9 cellular contexts compared by ENCODE assay signal in the genomic region with DNA sequence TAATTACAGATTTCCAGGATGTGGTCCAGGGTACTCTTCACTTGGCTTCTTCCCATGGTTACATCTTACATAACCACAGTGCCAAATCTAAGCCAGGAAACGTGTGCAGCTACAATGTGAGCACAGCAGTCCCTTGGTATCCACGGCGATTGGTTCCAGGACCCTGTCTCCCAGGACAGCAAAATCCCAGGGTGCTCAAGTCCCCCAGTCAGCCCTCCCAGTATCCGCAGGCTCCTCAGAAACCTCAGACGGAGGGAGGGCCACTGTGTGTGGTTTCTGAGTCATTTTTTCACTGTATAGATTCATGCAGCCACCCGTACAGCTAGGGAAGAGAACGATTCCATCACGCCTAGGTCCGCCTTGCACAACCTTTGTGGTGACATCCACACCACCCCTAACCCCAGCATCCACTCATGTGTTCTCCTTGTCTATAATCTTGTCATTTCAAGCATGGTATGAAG. TPM values are rescaled to one million over a fixed set of nuclear protein-coding genes. Genes with fewer than 3 reads are reported as not detected.
DNase-seq lines count a peak whose midpoint lies in the region; ATAC-seq and TF ChIP-seq lines count a peak whose summit lies in the region.
"Had no signal": no experiment of that assay in that cellular context is flagged by ENCODE, and none has a peak within 500 bp of the region (broad histone marks: within the 10 kb centered on the region; RNA-seq: fewer than 3 reads in every experiment).

No MANE protein-coding gene starts in this region.

- no peaks in the 10 kb centered on the region for H3K36me3 Mint-ChIP-seq in activated CD4-positive, alpha-beta T cell treated with anti-CD3 and anti-CD28 coated beads, Interleukin-2, amount 10 ng/mL, durations not matched to agents 24 days and 14 days (ENCODE audit: low read depth)

- H3K9me2 ChIP-seq in Karpas-422 (replicated peaks; ENCODE audit: insufficient read depth, low read length): no peaks in the 10 kb centered on the region

- no peaks in the 10 kb centered on the region for H4K20me1 ChIP-seq in Karpas-422 (ENCODE audit: insufficient read depth, low read depth, low read length)

- intact Hi-C loops in activated CD4-positive, alpha-beta T cell treated with anti-CD3 and anti-CD28 coated beads, Interleukin-2, amount 10 ng/mL, durations not matched to agents 24 days and 14 days (cut with micrococcal nuclease): no loop called here
- intact Hi-C loops in colonic mucosa (cut with DNase I): no loop called here
- intact Hi-C loops in left cardiac atrium (cut with DNase I): no loop called here

- no peak overlapping the region for H3K4me3 Mint-ChIP-seq in activated CD4-positive, alpha-beta T cell treated with anti-CD3 and anti-CD28 coated beads, Interleukin-2, amount 10 ng/mL, durations not matched to agents 24 days and 14 days

- no peak overlapping the region for H3K9ac ChIP-seq in colonic mucosa (ENCODE audit: low read depth in 2 of 2, low read length in 2 of 2)
- H3K9ac ChIP-seq in Karpas-422 (ENCODE audit: low read length): no peak overlapping the region

- H3K27me3 ChIP-seq in RWPE2 (ENCODE audit: insufficient read depth, poor library complexity, severe bottlenecking): no peaks in the 10 kb centered on the region
- no peaks in the 10 kb centered on the region for H3K27me3 ChIP-seq in colonic mucosa
- H3K27me3 ChIP-seq in Karpas-422 (ENCODE audit: low read length): no peaks in the 10 kb centered on the region

- H3K36me3 ChIP-seq in RWPE2 (ENCODE audit: low read depth): no peaks in the 10 kb centered on the region
- H3K36me3 ChIP-seq in colonic mucosa: no peaks in the 10 kb centered on the region
- H3K36me3 ChIP-seq in Karpas-422 (ENCODE audit: insufficient read depth, low read length): no peaks in the 10 kb centered on the region

- peaks cover 6% of the 10 kb centered on the region for H3K27me3 Mint-ChIP-seq in activated CD4-positive, alpha-beta T cell treated with anti-CD3 and anti-CD28 coated beads, Interleukin-2, amount 10 ng/mL, durations not matched to agents 24 days and 14 days

- H3K4me3 ChIP-seq in RWPE2 (ENCODE audit: severe bottlenecking) (no peak overlapping the region), colonic mucosa (no peak overlapping the region), Karpas-422 (ENCODE audit: low read length) (no peak overlapping the region)

- peak overlapping the region; percentile 77 for H3K27ac ChIP-seq in RWPE2 (ENCODE audit: poor library complexity, severe bottlenecking)
- H3K27ac ChIP-seq in colonic mucosa: peak overlapping the region; percentile 8
- no peak overlapping the region for H3K27ac ChIP-seq in Karpas-422 (ENCODE audit: low read length)

- H3K27ac Mint-ChIP-seq in activated CD4-positive, alpha-beta T cell treated with anti-CD3 and anti-CD28 coated beads, Interleukin-2, amount 10 ng/mL, durations not matched to agents 24 days and 14 days: no peak overlapping the region

- no peak overlapping the region for H2AFZ ChIP-seq in Karpas-422 (ENCODE audit: low read length)

- H3K9me3 ChIP-seq in RWPE2 (ENCODE audit: severe bottlenecking) (no peaks in the 10 kb centered on the region), colonic mucosa (no peaks in the 10 kb centered on the region), Karpas-422 (ENCODE audit: low read length) (no peaks in the 10 kb centered on the region)

- H3K79me2 ChIP-seq in Karpas-422 (ENCODE audit: low read length): no peaks in the 10 kb centered on the region

- H3K4me1 ChIP-seq in RWPE2 (ENCODE audit: insufficient read depth, poor library complexity, severe bottlenecking): peaks cover 42% of the 10 kb centered on the region
- peaks cover 11% of the 10 kb centered on the region for H3K4me1 ChIP-seq in colonic mucosa
- H3K4me1 ChIP-seq in Karpas-422 (ENCODE audit: low read length): peaks cover 4% of the 10 kb centered on the region; the same call in 1 of the 2 replicates

- peak; percentile 68 for DNase-seq in activated CD4-positive, alpha-beta T cell treated with anti-CD3 and anti-CD28 coated beads, Interleukin-2, amount 10 ng/mL, durations not matched to agents 24 days and 14 days
- DNase-seq in activated CD4-positive, alpha-beta T cell treated with anti-CD3 and anti-CD28 coated beads, Interleukin-2, amount 50 U/mL, for 4 hours: no peak
- no peak for DNase-seq in RWPE2 (ENCODE audit: low spot score)
- no peak for DNase-seq in colonic mucosa
- peak; percentile 41 for DNase-seq in stimulated activated naive CD8-positive, alpha-beta T cell treated with anti-CD3 and anti-CD28 coated beads, Interleukin-15, Interleukin-2, amounts not matched to agents 100 U/mL and 50 U/mL, for 24 hours
- no peak for DNase-seq in Karpas-422
- no peak for DNase-seq in left cardiac atrium
- DNase-seq: NCI-H2227 treated with DMSO at 0.1 percent for 48 hours had no signal

- peaks cover 7% of the 10 kb centered on the region for H3K9me3 Mint-ChIP-seq in activated CD4-positive, alpha-beta T cell treated with anti-CD3 and anti-CD28 coated beads, Interleukin-2, amount 10 ng/mL, durations not matched to agents 24 days and 14 days

- peaks cover 36% of the 10 kb centered on the region for H3K4me1 Mint-ChIP-seq in activated CD4-positive, alpha-beta T cell treated with anti-CD3 and anti-CD28 coated beads, Interleukin-2, amount 10 ng/mL, durations not matched to agents 24 days and 14 days

- ATAC-seq in RWPE2 (ENCODE audit: low read depth): peak; percentile 90
- peak; percentile 73 for ATAC-seq in stimulated activated naive CD8-positive, alpha-beta T cell treated with anti-CD3 and anti-CD28 coated beads, Interleukin-15, Interleukin-2, amounts not matched to agents 100 U/mL and 50 U/mL, for 24 hours
- ATAC-seq in HG03469 (IDR thresholded peaks at IDR 0.05; ENCODE audit: unreplicated experiment): no peak
- no peak for ATAC-seq in left cardiac atrium

- no peak overlapping the region for H3K4me2 ChIP-seq in Karpas-422 (ENCODE audit: low read depth, low read length, poor library complexity, severe bottlenecking)

- TF ChIP-seq CTCF in RWPE2 (IDR thresholded peaks at IDR 0.05; ENCODE audit: poor library complexity, severe bottlenecking): no peak
- TF ChIP-seq CTCF in colonic mucosa (IDR thresholded peaks at IDR 0.05): no peak

RNA-seq across cellular contexts. Expression of gene ATP2C2, which starts 11.1 kb away (rescaled TPM):
- total RNA-seq in activated CD4-positive, alpha-beta T cell treated with anti-CD3 and anti-CD28 coated beads, Interleukin-2, amount 10 ng/mL, durations not matched to agents 24 days and 14 days: not detected in 2 replicates
- total RNA-seq in colonic mucosa: 100 to 1,000 TPM; 126 to 220 TPM
- not detected in 2 replicates for total RNA-seq in Karpas-422 (2014; rRNA removed; shearing (Covaris generic); ENCODE audit: low replicate concordance)
- not detected for total RNA-seq in left cardiac atrium

Comparison
In these comparisons a context has a peak if more than half of its experiments do, and no peak if none do; other contexts are left out.
1. DNase-seq: peak in activated CD4-positive, alpha-beta T cell treated with anti-CD3 and anti-CD28 coated beads, Interleukin-2, amount 10 ng/mL, durations not matched to agents 24 days and 14 days (single experiment) and stimulated activated naive CD8-positive, alpha-beta T cell treated with anti-CD3 and anti-CD28 coated beads, Interleukin-15, Interleukin-2, amounts not matched to agents 100 U/mL and 50 U/mL, for 24 hours (single experiment); none in activated CD4-positive, alpha-beta T cell treated with anti-CD3 and anti-CD28 coated beads, Interleukin-2, amount 50 U/mL, for 4 hours (0 of 2), RWPE2 (single experiment), colonic mucosa (single experiment), Karpas-422 (single experiment) and left cardiac atrium (single experiment).
2. ATAC-seq: peak in RWPE2 (single experiment) and stimulated activated naive CD8-positive, alpha-beta T cell treated with anti-CD3 and anti-CD28 coated beads, Interleukin-15, Interleukin-2, amounts not matched to agents 100 U/mL and 50 U/mL, for 24 hours (single experiment); none in HG03469 (single experiment) and left cardiac atrium (0 of 2).
3. RNA of gene ATP2C2, which starts 11.1 kb away (total RNA-seq): 126 to 220 TPM in colonic mucosa; not detected in left cardiac atrium, not detected in activated CD4-positive, alpha-beta T cell treated with anti-CD3 and anti-CD28 coated beads, Interleukin-2, amount 10 ng/mL, durations not matched to agents 24 days and 14 days and not detected in Karpas-422; every median in the first group is over 100 times any median in the second.